11 cellular contexts compared by ENCODE assay signal in the genomic region with DNA sequence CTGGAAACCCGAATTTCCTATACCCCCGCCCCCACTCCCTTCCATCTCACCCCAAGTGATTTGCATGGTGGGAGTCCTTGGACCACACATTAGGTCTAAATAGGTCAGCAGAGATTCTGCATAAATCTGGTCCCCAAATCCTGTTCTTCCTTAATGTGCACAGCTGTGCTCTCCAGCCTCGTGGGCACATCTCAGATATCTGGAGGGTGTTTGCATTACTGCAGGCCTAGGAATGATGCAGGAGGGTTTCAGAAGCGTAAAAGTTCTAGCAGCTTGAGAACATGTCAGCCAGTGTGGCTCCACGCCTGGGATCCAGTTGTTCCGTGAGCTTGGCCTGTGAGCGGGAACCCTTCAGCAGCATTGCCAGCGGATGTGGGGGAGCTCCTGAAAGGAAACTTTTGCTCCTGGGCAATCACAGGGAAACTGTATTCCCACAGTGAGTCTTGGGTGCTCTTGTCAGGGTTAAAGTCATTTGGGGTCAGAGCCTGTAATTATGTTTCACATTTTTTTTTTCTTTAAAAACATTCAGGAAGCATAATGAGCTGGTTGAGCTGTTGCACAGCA. TPM values are rescaled to one million over a fixed set of nuclear protein-coding genes. Genes with fewer than 3 reads are reported as not detected.
DNase-seq lines count a peak whose midpoint lies in the region; ATAC-seq lines count a peak whose summit lies in the region.
"Had no signal": no experiment of that assay in that cellular context is flagged by ENCODE, and none has a peak within 500 bp of the region (broad histone marks: within the 10 kb centered on the region; RNA-seq: fewer than 3 reads in every experiment).

No MANE protein-coding gene starts in this region.

- CTCF ChIA-PET in activated CD4-positive, alpha-beta T cell treated with anti-CD3 and anti-CD28 coated beads for 36 hours (lab: Charles Lee) = interaction anchor here (0.8 to 5.5 kb wide), 16 partner anchors 12 to 105 kb away, joined by 3 to 72 read pairs (median 6); a partner anchor contains a TSS
- CTCF ChIA-PET in activated CD8-positive, alpha-beta T cell treated with anti-CD3 and anti-CD28 coated beads, Interleukin-2, amount 10 ng/mL, durations not matched to agents 7 days and 5 days (lab: Charles Lee) = interaction anchor here (0.8 to 7.4 kb wide), 11 partner anchors 12 to 106 kb away, joined by 3 to 81 read pairs (median 4); a partner anchor contains a TSS

- peak overlapping the region; percentile 44 for H3K27ac ChIP-seq in substantia nigra (ENCODE audit: low read depth, low read length, poor library complexity, severe bottlenecking)
- H3K27ac ChIP-seq: WERI-Rb-1 had no signal

- H3K4me3 Mint-ChIP-seq in activated CD4-positive, alpha-beta T cell treated with anti-CD3 and anti-CD28 coated beads for 36 hours = peak overlapping the region; percentile 37
- no peak overlapping the region for H3K4me3 Mint-ChIP-seq in activated CD8-positive, alpha-beta T cell treated with anti-CD3 and anti-CD28 coated beads, Interleukin-2, amount 10 ng/mL, durations not matched to agents 7 days and 5 days

- no peaks in the 10 kb centered on the region for H3K27me3 Mint-ChIP-seq in activated CD4-positive, alpha-beta T cell treated with anti-CD3 and anti-CD28 coated beads for 36 hours
- no peaks in the 10 kb centered on the region for H3K27me3 Mint-ChIP-seq in activated CD8-positive, alpha-beta T cell treated with anti-CD3 and anti-CD28 coated beads, Interleukin-2, amount 10 ng/mL, durations not matched to agents 7 days and 5 days (ENCODE audit: low read depth)

- H3K36me3 Mint-ChIP-seq in activated CD4-positive, alpha-beta T cell treated with anti-CD3 and anti-CD28 coated beads for 36 hours (ENCODE audit: low read depth) = no peaks in the 10 kb centered on the region
- peaks cover 4% of the 10 kb centered on the region for H3K36me3 Mint-ChIP-seq in activated CD8-positive, alpha-beta T cell treated with anti-CD3 and anti-CD28 coated beads, Interleukin-2, amount 10 ng/mL, durations not matched to agents 7 days and 5 days (ENCODE audit: low read depth)

- no peak for DNase-seq in activated CD4-positive, alpha-beta T cell treated with anti-CD3 and anti-CD28 coated beads for 36 hours
- DNase-seq in activated CD4-positive, alpha-beta T cell treated with anti-CD3 and anti-CD28 coated beads, Interleukin-2, amount 50 U/mL, for 48 hours = no peak
- no peak for DNase-seq in activated CD8-positive, alpha-beta T cell treated with anti-CD3 and anti-CD28 coated beads, Interleukin-2, amount 10 ng/mL, durations not matched to agents 7 days and 5 days
- DNase-seq in left kidney (ENCODE audit: low read depth, low spot score) (peak; percentile 38), substantia nigra (lab: John Stamatoyannopoulos, UW) (peak in 18 of 49 donors; percentile 1 to 60 (median 20)), NCI-H446 treated with DMSO at 0.1 percent for 48 hours (lab: John Stamatoyannopoulos, UW) (no peak), NOMO-1 (lab: John Stamatoyannopoulos, UW; ENCODE audit: unreplicated experiment in 2 of 2) (no peak), GM03348 (ENCODE audit: low spot score) (no peak)
- DNase-seq: DMS53, NCI-H345, WERI-Rb-1 had no signal

- peaks cover 71% of the 10 kb centered on the region for H3K4me1 Mint-ChIP-seq in activated CD4-positive, alpha-beta T cell treated with anti-CD3 and anti-CD28 coated beads for 36 hours
- H3K4me1 Mint-ChIP-seq in activated CD8-positive, alpha-beta T cell treated with anti-CD3 and anti-CD28 coated beads, Interleukin-2, amount 10 ng/mL, durations not matched to agents 7 days and 5 days (ENCODE audit: low read depth) = peaks cover 72% of the 10 kb centered on the region

- intact Hi-C loops in activated CD4-positive, alpha-beta T cell treated with anti-CD3 and anti-CD28 coated beads for 36 hours (cut with DNase I, micrococcal nuclease) = loop anchor here (1.0 to 10.0 kb wide), 8 partner anchors 11 to 768 kb away; a partner anchor contains a TSS

- ATAC-seq in activated CD4-positive, alpha-beta T cell treated with anti-CD3 and anti-CD28 coated beads for 36 hours = no peak
- ATAC-seq in activated CD8-positive, alpha-beta T cell treated with anti-CD3 and anti-CD28 coated beads, Interleukin-2, amount 10 ng/mL, durations not matched to agents 7 days and 5 days = no peak

- POLR2A ChIA-PET in activated CD4-positive, alpha-beta T cell treated with anti-CD3 and anti-CD28 coated beads for 36 hours (lab: Charles Lee) = interaction anchor here (0.6 to 2.4 kb wide), 6 partner anchors 11 to 44 kb away, joined by 4 to 16 read pairs (median 6); a partner anchor contains a TSS
- POLR2A ChIA-PET in activated CD8-positive, alpha-beta T cell treated with anti-CD3 and anti-CD28 coated beads, Interleukin-2, amount 10 ng/mL, durations not matched to agents 7 days and 5 days (lab: Charles Lee) = interaction anchor here (0.6 to 3.4 kb wide), 2 partner anchors 12 to 81 kb away, joined by 4 to 28 read pairs; a partner anchor contains a TSS

- peak overlapping the region; percentile 44 for H3K27ac Mint-ChIP-seq in activated CD4-positive, alpha-beta T cell treated with anti-CD3 and anti-CD28 coated beads for 36 hours
- peak overlapping the region; percentile 54 for H3K27ac Mint-ChIP-seq in activated CD8-positive, alpha-beta T cell treated with anti-CD3 and anti-CD28 coated beads, Interleukin-2, amount 10 ng/mL, durations not matched to agents 7 days and 5 days

- H3K9me3 Mint-ChIP-seq in activated CD4-positive, alpha-beta T cell treated with anti-CD3 and anti-CD28 coated beads for 36 hours (ENCODE audit: low read depth) = no peaks in the 10 kb centered on the region
- H3K9me3 Mint-ChIP-seq in activated CD8-positive, alpha-beta T cell treated with anti-CD3 and anti-CD28 coated beads, Interleukin-2, amount 10 ng/mL, durations not matched to agents 7 days and 5 days (ENCODE audit: insufficient read depth) = no peaks in the 10 kb centered on the region

RNA-seq across cellular contexts. Expression of a gene that starts 12.9 kb away (rescaled TPM):
- 10 to 100 TPM; 12.8 to 15.4 TPM for total RNA-seq in activated CD4-positive, alpha-beta T cell treated with anti-CD3 and anti-CD28 coated beads for 36 hours
- total RNA-seq in activated CD8-positive, alpha-beta T cell treated with anti-CD3 and anti-CD28 coated beads, Interleukin-2, amount 10 ng/mL, durations not matched to agents 7 days and 5 days = 10 to 100 TPM; 25.4 to 30.3 TPM
